2 cellular contexts compared by ENCODE assay signal in the genomic region with DNA sequence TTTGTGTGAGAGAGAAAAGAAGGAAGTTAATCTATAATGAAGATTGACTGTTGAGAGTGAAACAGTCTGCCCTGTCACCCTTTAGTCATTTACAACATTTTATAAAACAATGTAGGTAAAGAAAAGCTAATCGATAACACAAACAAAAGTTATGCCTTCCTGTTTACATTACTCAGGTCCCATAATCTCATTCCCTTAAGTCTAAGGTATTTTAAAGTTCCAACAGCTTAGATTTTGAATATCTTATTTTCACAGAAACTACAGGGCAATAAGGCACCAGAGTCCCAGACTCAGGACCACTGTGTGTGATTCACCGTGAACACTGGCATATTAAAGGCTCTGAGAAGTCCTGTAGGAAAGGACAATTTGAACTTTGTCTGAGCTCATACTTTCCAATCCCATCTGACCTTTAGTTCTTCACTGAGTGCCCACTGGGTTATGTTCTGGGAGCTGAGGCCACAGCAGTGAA.
TF ChIP-seq lines count a peak whose summit lies in the region.
"Not testable (repeated sequence)": the region's sequence is repeated elsewhere in the genome, so short reads cannot be mapped to it uniquely, and the experiment has no call there.

No MANE protein-coding gene starts in this region.

TF ChIP-seq in endothelial cell of umbilical vein, 7 proteins besides CTCF, POLR2A, EP300 and RAD21:
- TF ChIP-seq GATA2 (IDR thresholded peaks at IDR 0.05; ENCODE audit: insufficient read depth, insufficient read length, low read depth, low read length) (peak; percentile 49), JUN (IDR thresholded peaks at IDR 0.05; ENCODE audit: borderline replicate concordance, insufficient read depth, insufficient read length, low read depth) (peak; percentile 33)

TF ChIP-seq in HepG2, 621 proteins besides CTCF, POLR2A, EP300 and RAD21:
- peak; percentile 10; the same call in 1 of the 2 replicates for TF ChIP-seq MIER2 (CRISPR knock-in tag; IDR thresholded peaks at IDR 0.05)
- TF ChIP-seq NR2C2 (CRISPR knock-in tag; IDR thresholded peaks at IDR 0.05; ENCODE audit: borderline replicate concordance), result 0 out of 2 replicates have a peak, but pooled peaks have one; percentile 19
- peak; percentile 79 for TF ChIP-seq PAXIP1 (CRISPR knock-in tag; conservative IDR thresholded peaks at IDR 0.05)
- peak; percentile 50; the same call in 1 of the 2 replicates for TF ChIP-seq CREM (IDR thresholded peaks at IDR 0.05)
- not testable (repeated sequence) for TF ChIP-seq CREM (CRISPR knock-in tag; IDR thresholded peaks at IDR 0.05); SOX6 (IDR thresholded peaks at IDR 0.05); NR2F6 (CRISPR knock-in tag; IDR thresholded peaks at IDR 0.05); FOXP1 (IDR thresholded peaks at IDR 0.05)
- peak; percentile 41; the same call in 1 of the 2 replicates for TF ChIP-seq NFIC (IDR thresholded peaks at IDR 0.05; ENCODE audit: low read length)
- TF ChIP-seq RXRB (CRISPR knock-in tag; IDR thresholded peaks at IDR 0.05; ENCODE audit: borderline replicate concordance), result peak; percentile 59
- TF ChIP-seq MIXL1 (CRISPR knock-in tag; IDR thresholded peaks at IDR 0.05), result peak; percentile 50; the same call in 1 of the 2 replicates
- 0 out of 2 replicates have a peak, but pooled peaks have one; percentile 13 for TF ChIP-seq MXD4 (CRISPR knock-in tag; IDR thresholded peaks at IDR 0.05)
- 0 out of 2 replicates have a peak, but pooled peaks have one; percentile 23 for TF ChIP-seq PITX1 (CRISPR knock-in tag; IDR thresholded peaks at IDR 0.05)
- TF ChIP-seq FOXA3 (CRISPR knock-in tag; IDR thresholded peaks at IDR 0.05), result peak; percentile 83
- TF ChIP-seq FOSL2 (CRISPR knock-in tag; IDR thresholded peaks at IDR 0.05), result peak; percentile 45
- TF ChIP-seq ZGPAT (CRISPR knock-in tag; IDR thresholded peaks at IDR 0.05), result 0 out of 2 replicates have a peak, but pooled peaks have one; percentile 32
- peak; percentile 12; the same call in 1 of the 2 replicates for TF ChIP-seq SAP130 (CRISPR knock-in tag; IDR thresholded peaks at IDR 0.05; ENCODE audit: low read depth)
- TF ChIP-seq, protein P1, sequence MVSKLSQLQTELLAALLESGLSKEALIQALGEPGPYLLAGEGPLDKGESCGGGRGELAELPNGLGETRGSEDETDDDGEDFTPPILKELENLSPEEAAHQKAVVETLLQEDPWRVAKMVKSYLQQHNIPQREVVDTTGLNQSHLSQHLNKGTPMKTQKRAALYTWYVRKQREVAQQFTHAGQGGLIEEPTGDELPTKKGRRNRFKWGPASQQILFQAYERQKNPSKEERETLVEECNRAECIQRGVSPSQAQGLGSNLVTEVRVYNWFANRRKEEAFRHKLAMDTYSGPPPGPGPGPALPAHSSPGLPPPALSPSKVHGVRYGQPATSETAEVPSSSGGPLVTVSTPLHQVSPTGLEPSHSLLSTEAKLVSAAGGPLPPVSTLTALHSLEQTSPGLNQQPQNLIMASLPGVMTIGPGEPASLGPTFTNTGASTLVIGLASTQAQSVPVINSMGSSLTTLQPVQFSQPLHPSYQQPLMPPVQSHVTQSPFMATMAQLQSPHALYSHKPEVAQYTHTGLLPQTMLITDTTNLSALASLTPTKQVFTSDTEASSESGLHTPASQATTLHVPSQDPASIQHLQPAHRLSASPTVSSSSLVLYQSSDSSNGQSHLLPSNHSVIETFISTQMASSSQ (IDR thresholded peaks at IDR 0.05; ENCODE audit: low read depth), result 0 out of 2 replicates have a peak, but pooled peaks have one; percentile 30
- TF ChIP-seq, protein P1 (CRISPR knock-in tag; IDR thresholded peaks at IDR 0.05; ENCODE audit: borderline replicate concordance), result not testable (repeated sequence)
- TF ChIP-seq SOX6 (CRISPR knock-in tag; IDR thresholded peaks at IDR 0.05), result peak; percentile 79; the same call in 1 of the 2 replicates
- peak; percentile 34; the same call in 1 of the 2 replicates for TF ChIP-seq SOX13 (IDR thresholded peaks at IDR 0.05)
- peak in 1 of 2 experiments; percentile 80; a peak in 2 of 4 replicates for TF ChIP-seq SOX13 (CRISPR knock-in tag; conservative IDR thresholded peaks at IDR 0.05 in 1 of 2, IDR thresholded peaks at IDR 0.05 in 1 of 2)
- peak; percentile 51; the same call in 1 of the 2 replicates for TF ChIP-seq HMG20A (CRISPR knock-in tag; IDR thresholded peaks at IDR 0.05; ENCODE audit: borderline replicate concordance)
- peak; percentile 77; the same call in 1 of the 2 replicates for TF ChIP-seq GATAD2A (CRISPR knock-in tag; IDR thresholded peaks at IDR 0.05)
- peak; percentile 72 for TF ChIP-seq ARID5B (CRISPR knock-in tag; IDR thresholded peaks at IDR 0.05)
- peak; percentile 84; the same call in 1 of the 2 replicates for TF ChIP-seq SOX5 (CRISPR knock-in tag; IDR thresholded peaks at IDR 0.05; ENCODE audit: borderline replicate concordance)
- TF ChIP-seq IKZF5 (CRISPR knock-in tag; IDR thresholded peaks at IDR 0.05), result peak; percentile 22; the same call in 1 of the 2 replicates
- TF ChIP-seq MED1 (CRISPR knock-in tag; IDR thresholded peaks at IDR 0.05), result 0 out of 2 replicates have a peak, but pooled peaks have one; percentile 21
- peak; percentile 58 for TF ChIP-seq RARA (CRISPR knock-in tag; IDR thresholded peaks at IDR 0.05)
- TF ChIP-seq NCOA2 (CRISPR knock-in tag; IDR thresholded peaks at IDR 0.05), result peak; percentile 56; the same call in 1 of the 2 replicates
- peak; percentile 86 for TF ChIP-seq ONECUT2 (CRISPR knock-in tag; IDR thresholded peaks at IDR 0.05)
- peak; percentile 23; the same call in 1 of the 2 replicates for TF ChIP-seq DRAP1 (CRISPR knock-in tag; IDR thresholded peaks at IDR 0.05)
- TF ChIP-seq HNF4A (CRISPR knock-in tag; IDR thresholded peaks at IDR 0.05), result peak; percentile 29; the same call in 1 of the 2 replicates
- TF ChIP-seq ELF3 (CRISPR knock-in tag; IDR thresholded peaks at IDR 0.05), result peak; percentile 23; the same call in 1 of the 2 replicates
- peak; percentile 49; the same call in 1 of the 2 replicates for TF ChIP-seq NR2F6 (IDR thresholded peaks at IDR 0.05)
- TF ChIP-seq FOXP1 (CRISPR knock-in tag; IDR thresholded peaks at IDR 0.05), result peak; percentile 75
